16 cellular contexts compared by ENCODE assay signal in genomic region chr3:153835540-153835939, GRCh38.
DNase-seq lines count a peak whose midpoint lies in the region; ATAC-seq and TF ChIP-seq lines count a peak whose summit lies in the region.
"Had no signal": no experiment of that assay in that cellular context is flagged by ENCODE, and none has a peak within 500 bp of the region (broad histone marks: within the 10 kb centered on the region; RNA-seq: fewer than 3 reads in every experiment).

No MANE protein-coding gene starts in this region.

- no peaks in the 10 kb centered on the region for H3K36me3 ChIP-seq in OCI-LY1 (ENCODE audit: insufficient read depth, low read length)
- H3K36me3 ChIP-seq in smooth muscle cell (ENCODE audit: low read depth): no peaks in the 10 kb centered on the region

- ATAC-seq in GM19043 (IDR thresholded peaks at IDR 0.05; ENCODE audit: low read depth, unreplicated experiment): peak; percentile 65
- peak; percentile 68 for ATAC-seq in HG02623 (IDR thresholded peaks at IDR 0.05; ENCODE audit: unreplicated experiment)
- ATAC-seq in GM21825 (IDR thresholded peaks at IDR 0.05; ENCODE audit: unreplicated experiment): no peak
- ATAC-seq: activated T-cell treated with anti-CD3 and anti-CD28 coated beads, Interleukin-2, amount 50 U/mL, for 4 hours; CD8-positive, alpha-beta T cell; naive thymus-derived CD8-positive, alpha-beta T cell; sciatic nerve had no signal

- H3K27ac ChIP-seq in OCI-LY1 (ENCODE audit: low read depth, low read length, poor library complexity, severe bottlenecking) (no peak overlapping the region), smooth muscle cell (ENCODE audit: low read depth) (no peak overlapping the region)

- H3K4me3 ChIP-seq in OCI-LY1 (ENCODE audit: low read depth, low read length, poor library complexity, severe bottlenecking) (no peak overlapping the region), smooth muscle cell (no peak overlapping the region)

- H3K4me1 ChIP-seq in OCI-LY1 (ENCODE audit: insufficient read depth, low read length, severe bottlenecking): no peaks in the 10 kb centered on the region
- H3K4me1 ChIP-seq in smooth muscle cell (ENCODE audit: low read depth): no peaks in the 10 kb centered on the region

- peak; percentile 25; the same call in 1 of the 2 replicates for TF ChIP-seq CTCF in OCI-LY1 (IDR thresholded peaks at IDR 0.05; ENCODE audit: low read length)
- peak; percentile 7 for TF ChIP-seq CTCF in smooth muscle cell (IDR thresholded peaks at IDR 0.05; ENCODE audit: borderline replicate concordance, insufficient read depth, poor library complexity, severe bottlenecking)

- DNase-seq in smooth muscle cell (lab: John Stamatoyannopoulos, UW; ENCODE audit: unreplicated experiment) (no peak), NCI-H2171 (lab: John Stamatoyannopoulos, UW) (no peak)
- DNase-seq in activated naive CD4-positive, alpha-beta T cell treated with anti-CD3 and anti-CD28 coated beads for 36 hours: no peak
- DNase-seq: activated CD4-positive, alpha-beta T cell treated with anti-CD3 and anti-CD28 coated beads for 4 hours; activated T-cell treated with anti-CD3 and anti-CD28 coated beads, Interleukin-2, amount 50 U/mL, for 4 hours; CD8-positive, alpha-beta T cell; KG1; naive thymus-derived CD8-positive, alpha-beta T cell; NCI-H187; NK-92 treated with Interleukin-12 subunit alpha and Interleukin-12 subunit beta, amount 100 ng/mL, for 24 hours; SW 1271 had no signal

- H3K9me3 Mint-ChIP-seq in activated naive CD4-positive, alpha-beta T cell treated with anti-CD3 and anti-CD28 coated beads for 36 hours: peaks cover 3% of the 10 kb centered on the region
- H3K9me3 Mint-ChIP-seq: activated T-cell treated with anti-CD3 and anti-CD28 coated beads, Interleukin-2, amount 50 U/mL, for 4 hours; CD8-positive, alpha-beta T cell; naive thymus-derived CD8-positive, alpha-beta T cell had no signal

- H3K27me3 Mint-ChIP-seq in activated naive CD4-positive, alpha-beta T cell treated with anti-CD3 and anti-CD28 coated beads for 36 hours (ENCODE audit: low read depth): peaks cover 5% of the 10 kb centered on the region

- no peaks in the 10 kb centered on the region for H3K9me2 ChIP-seq in OCI-LY1 (ENCODE audit: low read depth, low read length)

- CTCF ChIA-PET in activated naive CD4-positive, alpha-beta T cell treated with anti-CD3 and anti-CD28 coated beads for 36 hours (lab: Charles Lee): interaction anchor here (0.7 kb wide), 1 partner anchor 65 kb away, joined by 4 read pairs; no protein-coding TSS in a partner anchor

- no peak overlapping the region for H3K4me3 Mint-ChIP-seq in activated naive CD4-positive, alpha-beta T cell treated with anti-CD3 and anti-CD28 coated beads for 36 hours
- H3K4me3 Mint-ChIP-seq: activated T-cell treated with anti-CD3 and anti-CD28 coated beads, Interleukin-2, amount 50 U/mL, for 4 hours; CD8-positive, alpha-beta T cell; naive thymus-derived CD8-positive, alpha-beta T cell had no signal

- intact Hi-C loops in activated naive CD4-positive, alpha-beta T cell treated with anti-CD3 and anti-CD28 coated beads for 36 hours (cut with micrococcal nuclease): loop anchor here (10.0 kb wide), 1 partner anchor 419 kb away; no protein-coding TSS in a partner anchor

- no peak overlapping the region for H3K4me2 ChIP-seq in OCI-LY1 (ENCODE audit: low read length)
- no peak overlapping the region for H3K4me2 ChIP-seq in smooth muscle cell

- 86% methylated on average over 3 of the region's 3 CpGs for WGBS in smooth muscle cell (ENCODE audit: low lambda C conversion rate)

- H3K9me3 ChIP-seq in OCI-LY1 (ENCODE audit: low read length) (no peaks in the 10 kb centered on the region), smooth muscle cell (replicated peaks; ENCODE audit: low read depth) (no peaks in the 10 kb centered on the region)

- H3K4me1 Mint-ChIP-seq in activated naive CD4-positive, alpha-beta T cell treated with anti-CD3 and anti-CD28 coated beads for 36 hours (ENCODE audit: low read depth): no peaks in the 10 kb centered on the region
- H3K4me1 Mint-ChIP-seq: naive thymus-derived CD8-positive, alpha-beta T cell had no signal

- H3K27me3 ChIP-seq in OCI-LY1 (ENCODE audit: insufficient read depth, low read length): no peaks in the 10 kb centered on the region
- H3K27me3 ChIP-seq in smooth muscle cell (ENCODE audit: low read depth): no peaks in the 10 kb centered on the region

- H4K20me1 ChIP-seq in OCI-LY1 (ENCODE audit: insufficient read depth, low read length) (no peaks in the 10 kb centered on the region), smooth muscle cell (ENCODE audit: low read depth) (no peaks in the 10 kb centered on the region)

- no peaks in the 10 kb centered on the region for H3K36me3 Mint-ChIP-seq in activated naive CD4-positive, alpha-beta T cell treated with anti-CD3 and anti-CD28 coated beads for 36 hours (ENCODE audit: low read depth)
- H3K36me3 Mint-ChIP-seq: CD8-positive, alpha-beta T cell; naive thymus-derived CD8-positive, alpha-beta T cell had no signal

- H3F3A ChIP-seq in OCI-LY1 (ENCODE audit: insufficient read depth, low read length): no peaks in the 10 kb centered on the region
- no peaks in the 10 kb centered on the region for H3F3A ChIP-seq in smooth muscle cell (ENCODE audit: low read depth)

- no peak overlapping the region for H3K27ac Mint-ChIP-seq in activated naive CD4-positive, alpha-beta T cell treated with anti-CD3 and anti-CD28 coated beads for 36 hours
- H3K27ac Mint-ChIP-seq: CD8-positive, alpha-beta T cell; naive thymus-derived CD8-positive, alpha-beta T cell had no signal

- H3K9ac ChIP-seq in OCI-LY1 (ENCODE audit: low read length) (no peak overlapping the region), smooth muscle cell (ENCODE audit: low read depth) (no peak overlapping the region)

- H2AFZ ChIP-seq in OCI-LY1 (ENCODE audit: low read length): no peak overlapping the region
- H2AFZ ChIP-seq in smooth muscle cell (ENCODE audit: low read depth): no peak overlapping the region

- H3K79me2 ChIP-seq in OCI-LY1 (ENCODE audit: insufficient read depth, low read length) (no peaks in the 10 kb centered on the region), smooth muscle cell (ENCODE audit: low read depth) (no peaks in the 10 kb centered on the region)
